ENCODE assay signal across 8 cellular contexts in the genomic region with DNA sequence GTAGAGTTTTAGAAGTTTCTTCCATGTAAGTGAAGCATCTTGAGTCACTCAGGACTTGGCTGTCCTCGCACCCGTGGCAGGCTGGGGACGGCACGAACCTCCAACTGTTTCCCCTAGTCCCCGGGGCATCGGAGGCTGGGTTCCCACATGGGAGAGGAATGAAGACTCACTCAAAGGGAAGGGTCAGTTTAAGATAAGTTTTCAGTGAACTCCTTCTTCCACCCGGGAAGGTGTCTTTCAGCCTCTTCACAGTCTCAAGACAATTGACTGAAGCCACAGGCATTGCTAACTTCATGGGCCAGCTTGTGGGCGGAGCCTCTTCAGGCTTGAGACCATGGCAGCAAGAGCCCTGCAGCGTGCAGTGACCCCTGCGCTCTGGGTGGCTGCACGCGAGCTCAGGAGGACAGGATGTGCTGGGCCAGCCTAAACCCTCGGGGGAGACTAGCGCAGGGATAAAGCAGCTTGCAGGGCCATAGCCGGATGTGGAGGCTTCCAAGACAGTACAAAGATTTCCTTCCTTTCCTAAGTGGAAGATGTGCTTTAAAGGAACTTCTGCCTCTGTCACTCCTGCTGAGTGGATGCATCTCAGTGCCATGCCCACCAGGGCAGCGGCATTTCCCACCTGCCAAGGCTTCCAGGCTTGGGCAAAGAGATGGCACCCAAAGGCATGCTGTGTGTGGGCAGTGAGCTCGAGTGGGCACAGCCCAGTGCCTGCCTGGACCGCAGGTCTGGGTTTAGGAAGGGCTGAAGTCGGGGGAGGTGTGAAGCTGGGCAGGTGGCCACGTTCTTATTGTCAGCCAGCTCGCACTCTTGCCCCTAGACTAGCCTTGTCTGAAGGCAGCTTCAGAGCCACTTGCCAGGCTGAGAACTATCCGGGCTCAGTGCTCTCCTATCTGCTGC. TPM values are rescaled to one million over a fixed set of nuclear protein-coding genes. Genes with fewer than 3 reads are reported as not detected.
DNase-seq lines count a peak whose midpoint lies in the region; ATAC-seq and TF ChIP-seq lines count a peak whose summit lies in the region.
"Had no signal": no experiment of that assay in that cellular context is flagged by ENCODE, and none has a peak within 500 bp of the region (broad histone marks: within the 10 kb centered on the region; RNA-seq: fewer than 3 reads in every experiment).

No MANE protein-coding gene starts in this region.

- TF ChIP-seq CTCF in RWPE1 (conservative IDR thresholded peaks at IDR 0.05; ENCODE audit: low read depth) (no peak), heart left ventricle (IDR thresholded peaks at IDR 0.05) (no peak)

- H3K9me3 ChIP-seq in heart left ventricle = no peaks in the 10 kb centered on the region

- DNase-seq in RWPE1 (ENCODE audit: low spot score) = no peak
- DNase-seq in heart left ventricle = peak; percentile 46 to 86 (median 77)
- DNase-seq in smooth muscle cell of the brain vasculature (ENCODE audit: low read depth, low spot score) = peak; percentile 32
- no peak for DNase-seq in NCI-H510A treated with DMSO at 0.1 percent for 48 hours (lab: John Stamatoyannopoulos, UW)
- no peak for DNase-seq in RKO (ENCODE audit: low spot score)
- DNase-seq: activated CD8-positive, alpha-beta memory T cell treated with anti-CD3 and anti-CD28 coated beads, Interleukin-2, amount 10 ng/mL, durations not matched to agents 7 days and 5 days; DMS53 had no signal

- H3K36me3 ChIP-seq in heart left ventricle = peaks cover 0 to 76% (median 45%) of the 10 kb centered on the region in 9 donors

- H3K9me3 Mint-ChIP-seq in stimulated activated memory B cell treated with anti-CD40 and anti-IgM and Interleukin-4, amounts not matched to agents 10 μg/mL and 1 μg/mL and 100 μg/mL, for 72 hours = no peaks in the 10 kb centered on the region

- intact Hi-C loops in heart left ventricle (cut with DNase I) = no loop called here

- H3K4me3 Mint-ChIP-seq in stimulated activated memory B cell treated with anti-CD40 and anti-IgM and Interleukin-4, amounts not matched to agents 10 μg/mL and 1 μg/mL and 100 μg/mL, for 72 hours = no peak overlapping the region
- H3K4me3 Mint-ChIP-seq: activated CD8-positive, alpha-beta memory T cell treated with anti-CD3 and anti-CD28 coated beads, Interleukin-2, amount 10 ng/mL, durations not matched to agents 7 days and 5 days had no signal

- CTCF ChIA-PET in RWPE1 (lab: Yijun Ruan, JAX) = interaction anchor here (0.6 kb wide), 2 partner anchors 15 to 362 kb away, joined by 5 read pairs; no protein-coding TSS in a partner anchor

- no peaks in the 10 kb centered on the region for H3K4me1 Mint-ChIP-seq in stimulated activated memory B cell treated with anti-CD40 and anti-IgM and Interleukin-4, amounts not matched to agents 10 μg/mL and 1 μg/mL and 100 μg/mL, for 72 hours
- H3K4me1 Mint-ChIP-seq: activated CD8-positive, alpha-beta memory T cell treated with anti-CD3 and anti-CD28 coated beads, Interleukin-2, amount 10 ng/mL, durations not matched to agents 7 days and 5 days had no signal

- 34 to 50% (median 42%) methylated on average over 19 to 22 of the region's 22 CpGs for WGBS in heart left ventricle, 4 donors

- no peak overlapping the region for H3K4me3 ChIP-seq in heart left ventricle

- no peaks in the 10 kb centered on the region for H3K27me3 Mint-ChIP-seq in stimulated activated memory B cell treated with anti-CD40 and anti-IgM and Interleukin-4, amounts not matched to agents 10 μg/mL and 1 μg/mL and 100 μg/mL, for 72 hours
- H3K27me3 Mint-ChIP-seq: activated CD8-positive, alpha-beta memory T cell treated with anti-CD3 and anti-CD28 coated beads, Interleukin-2, amount 10 ng/mL, durations not matched to agents 7 days and 5 days had no signal

- TF ChIP-seq POLR2A in heart left ventricle (IDR thresholded peaks at IDR 0.05) = no peak

- POLR2A ChIA-PET in RWPE1 (lab: Yijun Ruan, JAX; ENCODE audit: low non-redundant PET) = no interaction called here

- H3K27me3 ChIP-seq in heart left ventricle = no peaks in the 10 kb centered on the region

- peak; percentile 53 to 68 (median 55) for ATAC-seq in heart left ventricle
- ATAC-seq in stimulated activated memory B cell treated with anti-CD40 and anti-IgM and Interleukin-4, amounts not matched to agents 10 μg/mL and 1 μg/mL and 100 μg/mL, for 72 hours = no peak
- ATAC-seq: activated CD8-positive, alpha-beta memory T cell treated with anti-CD3 and anti-CD28 coated beads, Interleukin-2, amount 10 ng/mL, durations not matched to agents 7 days and 5 days had no signal

- peak overlapping the region; percentile 12; the same call in 1 of the 2 replicates for H3K27ac ChIP-seq in RWPE1
- peak overlapping the region; percentile 24 to 82 (median 75) for H3K27ac ChIP-seq in heart left ventricle

- peaks cover 41% of the 10 kb centered on the region for H3K36me3 Mint-ChIP-seq in stimulated activated memory B cell treated with anti-CD40 and anti-IgM and Interleukin-4, amounts not matched to agents 10 μg/mL and 1 μg/mL and 100 μg/mL, for 72 hours

- no peak overlapping the region for H3K27ac Mint-ChIP-seq in stimulated activated memory B cell treated with anti-CD40 and anti-IgM and Interleukin-4, amounts not matched to agents 10 μg/mL and 1 μg/mL and 100 μg/mL, for 72 hours
- H3K27ac Mint-ChIP-seq: activated CD8-positive, alpha-beta memory T cell treated with anti-CD3 and anti-CD28 coated beads, Interleukin-2, amount 10 ng/mL, durations not matched to agents 7 days and 5 days had no signal

- peaks cover 6 to 29% (median 26%) of the 10 kb centered on the region in 12 donors for H3K4me1 ChIP-seq in heart left ventricle

RNA-seq across cellular contexts. Expression of gene PPIL2, which starts 32.9 kb away (rescaled TPM):
- total RNA-seq in heart left ventricle = 10 to 100 TPM; 13.5 to 31.0 (median 23.8) TPM
- 10 to 100 TPM; 23.2 to 25.8 TPM for polyA plus RNA-seq in heart left ventricle

RNA-seq across cellular contexts. Expression of gene YPEL1, which starts 36.9 kb away (rescaled TPM):
- 10 to 100 TPM in 1 of 9 donors, 1 to 10 TPM in 8; 6.3 to 10.0 (median 7.5) TPM for total RNA-seq in heart left ventricle
- polyA plus RNA-seq in heart left ventricle = 1 to 10 TPM; 2.5 to 2.8 TPM

RNA-seq across cellular contexts. Expression of gene SDF2L1, which starts 56.6 kb away (rescaled TPM):
- 10 to 100 TPM; 14.1 to 54.1 (median 24.5) TPM for total RNA-seq in heart left ventricle
- 100 to 1,000 TPM in 1 of 2 donors, 10 to 100 TPM in 1; 22.7 to 226 TPM for polyA plus RNA-seq in heart left ventricle

Comparison
In these comparisons a context has a peak if more than half of its experiments do, and no peak if none do; other contexts are left out.
1. DNase-seq: peak in heart left ventricle (5 of 5) and smooth muscle cell of the brain vasculature (single experiment); none in RWPE1 (single experiment), NCI-H510A treated with DMSO at 0.1 percent for 48 hours (single experiment) and RKO (single experiment).